ENCODE assay signal across 8 cellular contexts in the genomic region with DNA sequence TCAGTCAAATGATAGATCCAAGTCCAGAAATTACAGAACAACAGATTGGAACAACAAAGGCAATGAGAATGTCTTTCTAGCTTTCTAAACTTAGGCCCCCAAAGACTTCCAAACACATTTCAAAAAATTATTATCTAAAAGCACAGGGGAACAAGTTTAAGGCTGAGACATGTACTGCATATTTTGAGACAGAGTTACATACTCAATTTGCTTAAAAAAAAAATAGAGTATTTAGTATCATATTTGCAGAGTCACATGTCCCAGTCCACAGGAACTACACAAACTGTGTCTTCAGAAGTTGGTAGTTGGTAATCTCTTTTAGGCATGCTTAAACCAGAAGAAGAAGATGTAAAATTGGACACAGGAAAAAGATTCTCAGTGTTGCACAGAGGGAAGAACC.
DNase-seq lines count a peak whose midpoint lies in the region; ATAC-seq, FAIRE-seq and TF ChIP-seq lines count a peak whose summit lies in the region.

No MANE protein-coding gene starts in this region.

- H3K4me3 ChIP-seq in A549 (no peak overlapping the region), GM12878 (peak overlapping the region; percentile 18; the same call in 1 of the 2 replicates), pancreas (no peak overlapping the region)

- H3K4me2 ChIP-seq in A549, result 0 out of 3 replicates have a peak overlapping the region, but pooled peaks have one; percentile 34
- peak overlapping the region; percentile 64 for H3K4me2 ChIP-seq in GM12878 (ENCODE audit: control insufficient read depth, insufficient read depth)

- H3K9ac ChIP-seq in GM12878 (ENCODE audit: control insufficient read depth, insufficient read depth, low read length), result peak overlapping the region; percentile 33; the same call in 1 of the 2 replicates

- FAIRE-seq in A549 (lab: Jason Lieb, UNC) (no peak), GM12878 (lab: Jason Lieb, UNC) (no peak), pancreas (lab: Jason Lieb, UNC) (no peak)

- TF ChIP-seq EP300 in A549 (IDR thresholded peaks at IDR 0.05), result no peak
- no peak for TF ChIP-seq EP300 in GM12878 (IDR thresholded peaks at IDR 0.05; ENCODE audit: borderline replicate concordance in 1 of 2, control insufficient read depth in 1 of 2, low read depth in 2 of 2, low read length in 2 of 2)

- no peak for DNase-seq in A549 (ENCODE audit: low read depth in 1 of 2, low spot score in 1 of 2)
- DNase-seq in GM12878 (ENCODE audit: low read depth, low spot score), result no peak
- no peak for DNase-seq in naive B cell
- DNase-seq in pancreas, result no peak
- no peak for DNase-seq in NCI-H187 (lab: John Stamatoyannopoulos, UW)

- BruUV-seq in GM12878 (replicated peaks; lab: Mats Ljungman, UMichigan), result no TSS peak

- TF ChIP-seq CTCF in A549 (IDR thresholded peaks at IDR 0.05) (no peak), GM12878 (IDR thresholded peaks at IDR 0.05 in 2 of 3, conservative IDR thresholded peaks at IDR 0.05 in 1 of 3; ENCODE audit: control insufficient read depth in 2 of 3, extremely low read depth in 1 of 3, insufficient read depth in 1 of 3, low read depth in 3 of 3, low read length in 3 of 3) (no peak), pancreas (IDR thresholded peaks at IDR 0.05) (no peak)

- intact Hi-C loops in GM12878 (cut with micrococcal nuclease; ENCODE audit: unreplicated experiment), result loop anchor here (1.0 to 10.0 kb wide), 2 partner anchors 31 to 291 kb away; a partner anchor contains a TSS
- intact Hi-C loops in pancreas (cut with DNase I), result no loop called here

- in situ Hi-C loops in GM12878 (cut with MboI), result no loop called here

- no peak for TF ChIP-seq POLR2A in A549 (IDR thresholded peaks at IDR 0.05; ENCODE audit: low read length)
- no peak for TF ChIP-seq POLR2A in GM12878 (IDR thresholded peaks at IDR 0.05; ENCODE audit: low read depth, low read length)

- H3K27me3 Mint-ChIP-seq in naive B cell, result no peaks in the 10 kb centered on the region

- ATAC-seq in A549 (no peak), HG03354 (IDR thresholded peaks at IDR 0.05; ENCODE audit: poor library complexity, severe bottlenecking, unreplicated experiment) (peak; percentile 21), GM12878 (peak; percentile 24), naive B cell (ENCODE audit: low read depth in 2 of 2) (peak; percentile 42 to 51), GM19035 (IDR thresholded peaks at IDR 0.05; ENCODE audit: unreplicated experiment) (no peak), pancreas (no peak), HG03565 (IDR thresholded peaks at IDR 0.05; ENCODE audit: unreplicated experiment) (no peak)

- H3K4me1 Mint-ChIP-seq in naive B cell, result peaks cover 63 to 83% (median 65%) of the 10 kb centered on the region in 3 donors

- H3K27ac ChIP-seq in A549 (peak overlapping the region; percentile 58 to 67; a peak in 5 of 6 replicates), GM12878 (ENCODE audit: control insufficient read depth, insufficient read depth) (peak overlapping the region; percentile 77), pancreas (peak overlapping the region in 2 of 4 donors; percentile 50 to 54)

- H3K36me3 ChIP-seq in GM12878 (ENCODE audit: control insufficient read depth in 2 of 2, insufficient read depth in 2 of 2, low read length in 1 of 2) (no peaks in the 10 kb centered on the region), pancreas (no peaks in the 10 kb centered on the region)

- CTCF ChIA-PET in A549 (lab: Yijun Ruan, JAX), result interaction anchor here (1.0 kb wide), 1 partner anchor 24 kb away, joined by 3 read pairs; no protein-coding TSS in a partner anchor
- CTCF ChIA-PET in GM12878 (lab: Yijun Ruan, JAX), result interaction anchor here (1.1 to 3.0 kb wide), 5 partner anchors 9 to 125 kb away, joined by 4 to 17 read pairs (median 6); no protein-coding TSS in a partner anchor

- peak overlapping the region; percentile 83 to 99 (median 96) for H3K27ac Mint-ChIP-seq in naive B cell

- H3K4me3 Mint-ChIP-seq in naive B cell, result peak overlapping the region; percentile 41 to 90 (median 66)

- no peaks in the 10 kb centered on the region for H3K27me3 ChIP-seq in GM12878 (replicated peaks in 1 of 2; ENCODE audit: control insufficient read depth in 2 of 2, insufficient read depth in 2 of 2, low read length in 1 of 2)
- no peaks in the 10 kb centered on the region for H3K27me3 ChIP-seq in pancreas

- POLR2A ChIA-PET in A549 (lab: Yijun Ruan, JAX) (interaction anchor here (0.6 kb wide), 1 partner anchor 27 kb away, joined by 3 read pairs; no protein-coding TSS in a partner anchor), GM12878 (lab: Charles Lee) (interaction anchor here (1.0 kb wide), 1 partner anchor 26 kb away, joined by 3 read pairs; no protein-coding TSS in a partner anchor)

- H3K9me3 ChIP-seq in A549, result no peaks in the 10 kb centered on the region
- H3K9me3 ChIP-seq in GM12878 (replicated peaks; ENCODE audit: control insufficient read depth, insufficient read depth, low read length), result no peaks in the 10 kb centered on the region
- no peaks in the 10 kb centered on the region for H3K9me3 ChIP-seq in pancreas

- RAD21 ChIA-PET in GM12878 (lab: Charles Lee; ENCODE audit: unreplicated experiment), result interaction anchor here (0.9 to 3.1 kb wide), 8 partner anchors 14 to 178 kb away, joined by 3 to 21 read pairs (median 4); a partner anchor contains a TSS

- H3K36me3 Mint-ChIP-seq in naive B cell, result no peaks in the 10 kb centered on the region

- SMC1A ChIA-PET in GM12878 (lab: Charles Lee; ENCODE audit: uncharacterized antibody, unreplicated experiment), result interaction anchor here (1.0 to 3.5 kb wide), 14 partner anchors 10 to 163 kb away, joined by 3 to 18 read pairs (median 6); a partner anchor contains a TSS

- no peak for TF ChIP-seq RAD21 in A549 (conservative IDR thresholded peaks at IDR 0.05 in 1 of 2, IDR thresholded peaks at IDR 0.05 in 1 of 2)
- no peak for TF ChIP-seq RAD21 in GM12878 (IDR thresholded peaks at IDR 0.05; ENCODE audit: insufficient read depth, low read depth, low read length)

- no peaks in the 10 kb centered on the region for H3K9me3 Mint-ChIP-seq in naive B cell

- no peaks in the 10 kb centered on the region for H4K20me1 ChIP-seq in GM12878 (ENCODE audit: control insufficient read depth, insufficient read depth)

- H3K79me2 ChIP-seq in GM12878 (ENCODE audit: control insufficient read depth, insufficient read depth, low read length), result peaks cover 23% of the 10 kb centered on the region

- H2AFZ ChIP-seq in GM12878 (ENCODE audit: control insufficient read depth, low read depth, low read length), result peak overlapping the region; percentile 75

- H3K4me1 ChIP-seq in A549 (peaks cover 59% of the 10 kb centered on the region), GM12878 (ENCODE audit: control insufficient read depth, insufficient read depth, low read length) (peaks cover 38% of the 10 kb centered on the region), pancreas (peaks cover 0 to 3% (median 2%) of the 10 kb centered on the region in 3 donors)

TF ChIP-seq in A549, 52 proteins besides CTCF, POLR2A, EP300 and RAD21 (continues in another document):
- TF ChIP-seq JUNB (IDR thresholded peaks at IDR 0.05), result no peak
- no peak for TF ChIP-seq CHD4 (IDR thresholded peaks at IDR 0.05; ENCODE audit: borderline replicate concordance)
- TF ChIP-seq GATA3 (IDR thresholded peaks at IDR 0.05; ENCODE audit: borderline replicate concordance), result no peak
- no peak for TF ChIP-seq FOXS1 (CRISPR knock-in tag; IDR thresholded peaks at IDR 0.05)
- TF ChIP-seq POLR2AphosphoS2 (conservative IDR thresholded peaks at IDR 0.05; ENCODE audit: low read length), result no peak
- no peak for TF ChIP-seq HOXA7 (CRISPR knock-in tag; IDR thresholded peaks at IDR 0.05)
- no peak for TF ChIP-seq RCOR1 (IDR thresholded peaks at IDR 0.05; ENCODE audit: low read depth, low read length)
- TF ChIP-seq NR3C1 (IDR thresholded peaks at IDR 0.05), result no peak
- no peak for TF ChIP-seq TP53 (CRISPR knock-in tag; IDR thresholded peaks at IDR 0.05)
- no peak for TF ChIP-seq ZNF302 (CRISPR knock-in tag; IDR thresholded peaks at IDR 0.05)

TF ChIP-seq in GM12878, 131 proteins besides CTCF, POLR2A, EP300 and RAD21:
- 0 out of 2 replicates have a peak, but pooled peaks have one; percentile 11 for TF ChIP-seq ZBED1 (IDR thresholded peaks at IDR 0.05; ENCODE audit: borderline replicate concordance)
- TF ChIP-seq, protein P1, sequence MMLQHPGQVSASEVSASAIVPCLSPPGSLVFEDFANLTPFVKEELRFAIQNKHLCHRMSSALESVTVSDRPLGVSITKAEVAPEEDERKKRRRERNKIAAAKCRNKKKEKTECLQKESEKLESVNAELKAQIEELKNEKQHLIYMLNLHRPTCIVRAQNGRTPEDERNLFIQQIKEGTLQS (IDR thresholded peaks at IDR 0.05; ENCODE audit: borderline replicate concordance, extremely low read depth, low read depth, low read length), result no peak

Comparison
In these comparisons a context has a peak if more than half of its experiments do, and no peak if none do; other contexts are left out.
1. ATAC-seq: peak in HG03354 (single experiment), GM12878 (single experiment) and naive B cell (2 of 2); none in A549 (0 of 2), GM19035 (single experiment), pancreas (0 of 4) and HG03565 (single experiment).